Comparison of ENCODE assay signal across 1 cellular context in the genomic region with DNA sequence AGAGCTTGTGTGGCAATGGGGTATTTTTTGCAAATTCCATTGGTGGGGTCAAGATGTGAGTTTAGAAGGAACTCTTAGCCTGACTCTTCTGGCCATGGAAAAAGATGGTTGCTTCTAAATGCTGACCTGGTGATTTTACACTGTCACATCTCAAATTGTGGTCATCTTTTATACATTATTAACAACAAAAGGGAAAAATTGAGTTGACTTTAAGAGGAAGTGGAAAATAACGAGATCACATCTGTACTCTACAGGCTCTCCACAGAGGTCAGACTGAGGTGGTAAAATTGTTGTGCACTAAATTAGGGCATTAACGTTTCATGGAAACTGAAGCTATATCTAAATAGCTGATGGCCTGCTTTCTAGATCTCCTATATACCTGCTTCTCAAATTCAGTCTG.
TF ChIP-seq lines count a peak whose summit lies in the region.

No MANE protein-coding gene starts in this region.

TF ChIP-seq in GM12878, 131 proteins besides CTCF, POLR2A, EP300 and RAD21 (continued from another document):
- TF ChIP-seq MLLT1 (IDR thresholded peaks at IDR 0.05) (0 out of 2 replicates have a peak, but pooled peaks have one; percentile 42), IKZF2 (IDR thresholded peaks at IDR 0.05) (peak in 1 of 2 experiments; percentile 22; a peak in 1 of 4 replicates), CHD1 (IDR thresholded peaks at IDR 0.05; ENCODE audit: low read depth, low read length) (no peak), DPF2 (IDR thresholded peaks at IDR 0.05) (peak; percentile 59; the same call in 1 of the 2 replicates), NRF1 (conservative IDR thresholded peaks at IDR 0.05; ENCODE audit: low read depth, low read length) (no peak), ELK1 (IDR thresholded peaks at IDR 0.05; ENCODE audit: low read depth, low read length) (no peak), EZH2 (IDR thresholded peaks at IDR 0.05; ENCODE audit: borderline replicate concordance, control insufficient read depth, low read depth, low read length) (no peak), RELA (IDR thresholded peaks at IDR 0.05; ENCODE audit: borderline replicate concordance, partially characterized antibody) (no peak), ATF3 (IDR thresholded peaks at IDR 0.05; ENCODE audit: borderline replicate concordance, extremely low read depth, low read depth, low read length) (no peak), NR2F1 (conservative IDR thresholded peaks at IDR 0.05) (peak; percentile 81), SPI1 (IDR thresholded peaks at IDR 0.05; ENCODE audit: borderline replicate concordance, insufficient read depth, low read depth, low read length) (peak; percentile 84), MEF2B (IDR thresholded peaks at IDR 0.05; ENCODE audit: partially characterized antibody, poor library complexity, severe bottlenecking) (peak; percentile 23), MTA2 (IDR thresholded peaks at IDR 0.05; ENCODE audit: low read depth) (peak; percentile 62), CHD2 (IDR thresholded peaks at IDR 0.05; ENCODE audit: borderline replicate concordance, low read depth, low read length) (no peak), IKZF1 (conservative IDR thresholded peaks at IDR 0.05) (peak; percentile 23; the same call in 1 of the 2 replicates), MYB (IDR thresholded peaks at IDR 0.05; ENCODE audit: borderline replicate concordance, low read depth, low read length) (no peak), SKIL (IDR thresholded peaks at IDR 0.05; ENCODE audit: low read depth, poor library complexity, severe bottlenecking) (no peak), CUX1 (IDR thresholded peaks at IDR 0.05; ENCODE audit: insufficient replicate concordance, low read depth, low read length) (no peak), PAX8 (IDR thresholded peaks at IDR 0.05) (no peak), RUNX3 (IDR thresholded peaks at IDR 0.05; ENCODE audit: low read length) (0 out of 2 replicates have a peak, but pooled peaks have one; percentile 7), KDM1A (IDR thresholded peaks at IDR 0.05; ENCODE audit: borderline replicate concordance) (no peak)
- TF ChIP-seq, protein P1, sequence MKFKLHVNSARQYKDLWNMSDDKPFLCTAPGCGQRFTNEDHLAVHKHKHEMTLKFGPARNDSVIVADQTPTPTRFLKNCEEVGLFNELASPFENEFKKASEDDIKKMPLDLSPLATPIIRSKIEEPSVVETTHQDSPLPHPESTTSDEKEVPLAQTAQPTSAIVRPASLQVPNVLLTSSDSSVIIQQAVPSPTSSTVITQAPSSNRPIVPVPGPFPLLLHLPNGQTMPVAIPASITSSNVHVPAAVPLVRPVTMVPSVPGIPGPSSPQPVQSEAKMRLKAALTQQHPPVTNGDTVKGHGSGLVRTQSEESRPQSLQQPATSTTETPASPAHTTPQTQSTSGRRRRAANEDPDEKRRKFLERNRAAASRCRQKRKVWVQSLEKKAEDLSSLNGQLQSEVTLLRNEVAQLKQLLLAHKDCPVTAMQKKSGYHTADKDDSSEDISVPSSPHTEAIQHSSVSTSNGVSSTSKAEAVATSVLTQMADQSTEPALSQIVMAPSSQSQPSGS (IDR thresholded peaks at IDR 0.05; ENCODE audit: low read length) = no peak
- TF ChIP-seq, protein P2, sequence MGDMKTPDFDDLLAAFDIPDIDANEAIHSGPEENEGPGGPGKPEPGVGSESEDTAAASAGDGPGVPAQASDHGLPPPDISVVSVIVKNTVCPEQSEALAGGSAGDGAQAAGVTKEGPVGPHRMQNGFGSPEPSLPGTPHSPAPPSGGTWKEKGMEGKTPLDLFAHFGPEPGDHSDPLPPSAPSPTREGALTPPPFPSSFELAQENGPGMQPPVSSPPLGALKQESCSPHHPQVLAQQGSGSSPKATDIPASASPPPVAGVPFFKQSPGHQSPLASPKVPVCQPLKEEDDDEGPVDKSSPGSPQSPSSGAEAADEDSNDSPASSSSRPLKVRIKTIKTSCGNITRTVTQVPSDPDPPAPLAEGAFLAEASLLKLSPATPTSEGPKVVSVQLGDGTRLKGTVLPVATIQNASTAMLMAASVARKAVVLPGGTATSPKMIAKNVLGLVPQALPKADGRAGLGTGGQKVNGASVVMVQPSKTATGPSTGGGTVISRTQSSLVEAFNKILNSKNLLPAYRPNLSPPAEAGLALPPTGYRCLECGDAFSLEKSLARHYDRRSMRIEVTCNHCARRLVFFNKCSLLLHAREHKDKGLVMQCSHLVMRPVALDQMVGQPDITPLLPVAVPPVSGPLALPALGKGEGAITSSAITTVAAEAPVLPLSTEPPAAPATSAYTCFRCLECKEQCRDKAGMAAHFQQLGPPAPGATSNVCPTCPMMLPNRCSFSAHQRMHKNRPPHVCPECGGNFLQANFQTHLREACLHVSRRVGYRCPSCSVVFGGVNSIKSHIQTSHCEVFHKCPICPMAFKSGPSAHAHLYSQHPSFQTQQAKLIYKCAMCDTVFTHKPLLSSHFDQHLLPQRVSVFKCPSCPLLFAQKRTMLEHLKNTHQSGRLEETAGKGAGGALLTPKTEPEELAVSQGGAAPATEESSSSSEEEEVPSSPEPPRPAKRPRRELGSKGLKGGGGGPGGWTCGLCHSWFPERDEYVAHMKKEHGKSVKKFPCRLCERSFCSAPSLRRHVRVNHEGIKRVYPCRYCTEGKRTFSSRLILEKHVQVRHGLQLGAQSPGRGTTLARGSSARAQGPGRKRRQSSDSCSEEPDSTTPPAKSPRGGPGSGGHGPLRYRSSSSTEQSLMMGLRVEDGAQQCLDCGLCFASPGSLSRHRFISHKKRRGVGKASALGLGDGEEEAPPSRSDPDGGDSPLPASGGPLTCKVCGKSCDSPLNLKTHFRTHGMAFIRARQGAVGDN (IDR thresholded peaks at IDR 0.05) = no peak
- TF ChIP-seq, protein P3, sequence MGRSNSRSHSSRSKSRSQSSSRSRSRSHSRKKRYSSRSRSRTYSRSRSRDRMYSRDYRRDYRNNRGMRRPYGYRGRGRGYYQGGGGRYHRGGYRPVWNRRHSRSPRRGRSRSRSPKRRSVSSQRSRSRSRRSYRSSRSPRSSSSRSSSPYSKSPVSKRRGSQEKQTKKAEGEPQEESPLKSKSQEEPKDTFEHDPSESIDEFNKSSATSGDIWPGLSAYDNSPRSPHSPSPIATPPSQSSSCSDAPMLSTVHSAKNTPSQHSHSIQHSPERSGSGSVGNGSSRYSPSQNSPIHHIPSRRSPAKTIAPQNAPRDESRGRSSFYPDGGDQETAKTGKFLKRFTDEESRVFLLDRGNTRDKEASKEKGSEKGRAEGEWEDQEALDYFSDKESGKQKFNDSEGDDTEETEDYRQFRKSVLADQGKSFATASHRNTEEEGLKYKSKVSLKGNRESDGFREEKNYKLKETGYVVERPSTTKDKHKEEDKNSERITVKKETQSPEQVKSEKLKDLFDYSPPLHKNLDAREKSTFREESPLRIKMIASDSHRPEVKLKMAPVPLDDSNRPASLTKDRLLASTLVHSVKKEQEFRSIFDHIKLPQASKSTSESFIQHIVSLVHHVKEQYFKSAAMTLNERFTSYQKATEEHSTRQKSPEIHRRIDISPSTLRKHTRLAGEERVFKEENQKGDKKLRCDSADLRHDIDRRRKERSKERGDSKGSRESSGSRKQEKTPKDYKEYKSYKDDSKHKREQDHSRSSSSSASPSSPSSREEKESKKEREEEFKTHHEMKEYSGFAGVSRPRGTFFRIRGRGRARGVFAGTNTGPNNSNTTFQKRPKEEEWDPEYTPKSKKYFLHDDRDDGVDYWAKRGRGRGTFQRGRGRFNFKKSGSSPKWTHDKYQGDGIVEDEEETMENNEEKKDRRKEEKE (IDR thresholded peaks at IDR 0.05) = no peak
- TF ChIP-seq, protein P4, sequence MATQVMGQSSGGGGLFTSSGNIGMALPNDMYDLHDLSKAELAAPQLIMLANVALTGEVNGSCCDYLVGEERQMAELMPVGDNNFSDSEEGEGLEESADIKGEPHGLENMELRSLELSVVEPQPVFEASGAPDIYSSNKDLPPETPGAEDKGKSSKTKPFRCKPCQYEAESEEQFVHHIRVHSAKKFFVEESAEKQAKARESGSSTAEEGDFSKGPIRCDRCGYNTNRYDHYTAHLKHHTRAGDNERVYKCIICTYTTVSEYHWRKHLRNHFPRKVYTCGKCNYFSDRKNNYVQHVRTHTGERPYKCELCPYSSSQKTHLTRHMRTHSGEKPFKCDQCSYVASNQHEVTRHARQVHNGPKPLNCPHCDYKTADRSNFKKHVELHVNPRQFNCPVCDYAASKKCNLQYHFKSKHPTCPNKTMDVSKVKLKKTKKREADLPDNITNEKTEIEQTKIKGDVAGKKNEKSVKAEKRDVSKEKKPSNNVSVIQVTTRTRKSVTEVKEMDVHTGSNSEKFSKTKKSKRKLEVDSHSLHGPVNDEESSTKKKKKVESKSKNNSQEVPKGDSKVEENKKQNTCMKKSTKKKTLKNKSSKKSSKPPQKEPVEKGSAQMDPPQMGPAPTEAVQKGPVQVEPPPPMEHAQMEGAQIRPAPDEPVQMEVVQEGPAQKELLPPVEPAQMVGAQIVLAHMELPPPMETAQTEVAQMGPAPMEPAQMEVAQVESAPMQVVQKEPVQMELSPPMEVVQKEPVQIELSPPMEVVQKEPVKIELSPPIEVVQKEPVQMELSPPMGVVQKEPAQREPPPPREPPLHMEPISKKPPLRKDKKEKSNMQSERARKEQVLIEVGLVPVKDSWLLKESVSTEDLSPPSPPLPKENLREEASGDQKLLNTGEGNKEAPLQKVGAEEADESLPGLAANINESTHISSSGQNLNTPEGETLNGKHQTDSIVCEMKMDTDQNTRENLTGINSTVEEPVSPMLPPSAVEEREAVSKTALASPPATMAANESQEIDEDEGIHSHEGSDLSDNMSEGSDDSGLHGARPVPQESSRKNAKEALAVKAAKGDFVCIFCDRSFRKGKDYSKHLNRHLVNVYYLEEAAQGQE (IDR thresholded peaks at IDR 0.05; ENCODE audit: low read depth, low read length) = no peak
